In the genomic region with DNA sequence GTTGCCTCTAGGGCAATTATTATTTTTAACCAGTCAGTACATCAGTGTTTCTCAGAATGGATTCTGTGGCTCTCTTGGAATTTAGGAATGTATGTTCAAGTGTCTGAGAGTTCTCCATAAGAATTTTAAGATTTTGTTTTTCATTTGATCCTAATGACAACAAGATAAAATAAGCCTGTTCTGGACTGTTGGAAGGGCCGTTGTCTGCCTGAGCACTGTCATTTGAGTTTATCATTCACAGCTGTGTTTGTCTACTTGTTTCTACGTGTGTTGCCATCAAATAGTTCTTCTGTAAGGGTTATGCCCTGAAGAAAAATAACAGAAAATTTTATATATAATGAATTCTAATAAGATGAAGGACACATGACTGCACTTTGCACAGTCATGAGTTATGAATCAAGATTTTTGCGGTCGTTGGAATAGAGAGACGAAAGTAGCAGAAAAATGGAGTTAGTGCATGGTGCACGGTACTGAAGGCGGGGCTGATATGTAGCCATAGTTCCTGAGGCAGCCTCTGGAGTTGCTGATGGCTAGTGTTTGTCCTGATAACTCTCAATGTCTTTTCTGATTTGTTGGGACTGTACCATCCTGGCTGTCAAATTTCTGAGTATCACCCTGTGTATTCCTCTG, we compare ENCODE assay signal across 21 cellular contexts.
"Had no signal": no experiment of that assay in that cellular context is flagged by ENCODE, and none has a peak within 500 bp of the region (broad histone marks: within the 10 kb centered on the region; RNA-seq: fewer than 3 reads in every experiment).

No MANE protein-coding gene starts in this region.

- H3K4me1 ChIP-seq: right atrium auricular region had no signal

- H3K36me3 Mint-ChIP-seq: activated naive CD4-positive, alpha-beta T cell treated with anti-CD3 and anti-CD28 coated beads, Interleukin-2, amount 50 U/mL, for 72 hours; naive B cell had no signal

- H3K27ac ChIP-seq: adrenal gland, coronary artery, gastroesophageal sphincter, heart right ventricle, right atrium auricular region, tibial artery, VCaP had no signal

- H3K4me3 ChIP-seq: adrenal gland, coronary artery, gastroesophageal sphincter, heart right ventricle, right atrium auricular region, tibial artery had no signal

- DNase-seq: activated CD4-positive, alpha-beta T cell treated with anti-CD3 and anti-CD28 coated beads, Interleukin-2, amount 50 U/mL, for 1 hour; activated CD4-positive, CD25-positive, alpha-beta regulatory T cell treated with anti-CD3 and anti-CD28 coated beads, Interleukin-2, amount 50 U/mL, for 72 hours; activated CD8-positive, alpha-beta memory T cell treated with anti-CD3 and anti-CD28 coated beads, Interleukin-2, amount 50 U/mL, for 4 hours; activated effector memory CD4-positive, alpha-beta T cell treated with anti-CD3 and anti-CD28 coated beads, Interleukin-2, amount 50 U/mL, for 16 hours; activated T-cell treated with anti-CD3 and anti-CD28 coated beads, Interleukin-2, amount 50 U/mL, for 72 hours; adrenal gland; caudate nucleus; heart right ventricle; kidney glomerular epithelial cell; left ventricle myocardium superior; naive B cell; stimulated activated naive CD8-positive, alpha-beta T cell treated with anti-CD3 and anti-CD28 coated beads, Interleukin-15, Interleukin-2, amounts not matched to agents 100 U/mL and 50 U/mL, for 24 hours; substantia nigra; T-helper 17 cell; tibial artery had no signal

- H3K4me1 Mint-ChIP-seq: naive B cell, T-helper 17 cell had no signal

- H3K4me3 Mint-ChIP-seq: activated T-cell treated with anti-CD3 and anti-CD28 coated beads, Interleukin-2, amount 50 U/mL, for 72 hours; naive B cell; neural crest cell; T-helper 17 cell had no signal

- ATAC-seq: activated naive CD4-positive, alpha-beta T cell treated with anti-CD3 and anti-CD28 coated beads, Interleukin-2, amount 50 U/mL, for 72 hours; activated T-cell treated with anti-CD3 and anti-CD28 coated beads, Interleukin-2, amount 50 U/mL, for 72 hours; gastroesophageal sphincter; heart right ventricle; left ventricle myocardium superior; stimulated activated naive CD8-positive, alpha-beta T cell treated with anti-CD3 and anti-CD28 coated beads, Interleukin-15, Interleukin-2, amounts not matched to agents 100 U/mL and 50 U/mL, for 24 hours; T-helper 17 cell had no signal

- H3K9me3 ChIP-seq: adrenal gland, gastroesophageal sphincter, heart right ventricle, right atrium auricular region, tibial artery had no signal

- H3K36me3 ChIP-seq: adrenal gland, gastroesophageal sphincter, heart right ventricle, right atrium auricular region, tibial artery had no signal

- H3K27me3 ChIP-seq: adrenal gland, gastroesophageal sphincter, heart right ventricle, right atrium auricular region, tibial artery had no signal

- H3K9me3 Mint-ChIP-seq: activated naive CD4-positive, alpha-beta T cell treated with anti-CD3 and anti-CD28 coated beads, Interleukin-2, amount 50 U/mL, for 72 hours; activated T-cell treated with anti-CD3 and anti-CD28 coated beads, Interleukin-2, amount 50 U/mL, for 72 hours; neural crest cell had no signal
